In genomic region chr3:143237036-143237688, GRCh38 we compare ENCODE assay signal across 17 cellular contexts.
DNase-seq lines count a peak whose midpoint lies in the region; ATAC-seq and TF ChIP-seq lines count a peak whose summit lies in the region.
"Had no signal": no experiment of that assay in that cellular context is flagged by ENCODE, and none has a peak within 500 bp of the region (broad histone marks: within the 10 kb centered on the region; RNA-seq: fewer than 3 reads in every experiment).

No MANE protein-coding gene starts in this region.

- no peak overlapping the region for H3K27ac Mint-ChIP-seq in activated naive CD4-positive, alpha-beta T cell treated with anti-CD3 and anti-CD28 coated beads, Interleukin-2, amount 10 ng/mL, durations not matched to agents 7 days and 5 days
- H3K27ac Mint-ChIP-seq: stimulated activated effector memory CD8-positive, alpha-beta T cell treated with anti-CD3 and anti-CD28 coated beads, Interleukin-12 subunit alpha, Interleukin-12 subunit beta, amount 100 ng/mL, for 72 hours had no signal

- in situ Hi-C loops in astrocyte of the spinal cord (cut with HindIII; ENCODE audit: low sequenced_read_pairs), result no loop called here

- no peak overlapping the region for H3K4me3 Mint-ChIP-seq in activated naive CD4-positive, alpha-beta T cell treated with anti-CD3 and anti-CD28 coated beads, Interleukin-2, amount 10 ng/mL, durations not matched to agents 7 days and 5 days
- H3K4me3 Mint-ChIP-seq: activated T-helper 1 cell treated with anti-CD3 and anti-CD28 coated beads, Interleukin-12 subunit alpha, Interleukin-12 subunit beta, Interleukin-2, Interleukin-4 antibody, amounts not matched to agents 30 ng/mL and 10 ng/mL and 1 ng/mL, durations not matched to agents 14 hours and 24 hours and 36 hours; stimulated activated effector memory CD8-positive, alpha-beta T cell treated with anti-CD3 and anti-CD28 coated beads, Interleukin-12 subunit alpha, Interleukin-12 subunit beta, amount 100 ng/mL, for 72 hours had no signal

- ATAC-seq in sciatic nerve, result peak; percentile 54
- ATAC-seq: heart left ventricle, mucosa of descending colon had no signal

- no peak for TF ChIP-seq CTCF in HFF-Myc (IDR thresholded peaks at IDR 0.05; ENCODE audit: low read depth, low read length, missing control alignments)
- no peak for TF ChIP-seq CTCF in astrocyte of the spinal cord (IDR thresholded peaks at IDR 0.05; ENCODE audit: low read depth, low read length)

- no peaks in the 10 kb centered on the region for H3K27me3 Mint-ChIP-seq in activated naive CD4-positive, alpha-beta T cell treated with anti-CD3 and anti-CD28 coated beads, Interleukin-2, amount 10 ng/mL, durations not matched to agents 7 days and 5 days

- H3K4me1 Mint-ChIP-seq in activated naive CD4-positive, alpha-beta T cell treated with anti-CD3 and anti-CD28 coated beads, Interleukin-2, amount 10 ng/mL, durations not matched to agents 7 days and 5 days, result no peaks in the 10 kb centered on the region
- H3K4me1 Mint-ChIP-seq: stimulated activated effector memory CD8-positive, alpha-beta T cell treated with anti-CD3 and anti-CD28 coated beads, Interleukin-12 subunit alpha, Interleukin-12 subunit beta, amount 100 ng/mL, for 72 hours had no signal

- DNase-seq in HFF-Myc (ENCODE audit: extremely low read depth, low read depth) (peak; percentile 82), astrocyte of the spinal cord (ENCODE audit: low read depth, low spot score) (peak; percentile 69), iPS-NIHi11 (ENCODE audit: low spot score) (peak; percentile 19), sciatic nerve (ENCODE audit: low spot score) (no peak), NCI-H1417 treated with DMSO at 0.1 percent for 48 hours (lab: John Stamatoyannopoulos, UW) (no peak)
- no peak for DNase-seq in activated CD8-positive, alpha-beta memory T cell treated with anti-CD3 and anti-CD28 coated beads, Interleukin-2, amount 50 U/mL, for 48 hours
- no peak for DNase-seq in activated naive CD4-positive, alpha-beta T cell treated with anti-CD3 and anti-CD28 coated beads, Interleukin-2, amount 10 ng/mL, durations not matched to agents 7 days and 5 days
- DNase-seq: adrenal gland, C1 segment of cervical spinal cord, DMS153, heart left ventricle, mucosa of descending colon, NCI-H1092, transverse colon had no signal

- H3K4me3 ChIP-seq in HFF-Myc (replicated peaks; ENCODE audit: low read depth, low read length) (no peak overlapping the region), astrocyte of the spinal cord (ENCODE audit: low read depth, low read length) (no peak overlapping the region)
- H3K4me3 ChIP-seq: adrenal gland, heart left ventricle, mucosa of descending colon, smooth muscle cell, transverse colon had no signal

- no peaks in the 10 kb centered on the region for H3K9me3 Mint-ChIP-seq in activated naive CD4-positive, alpha-beta T cell treated with anti-CD3 and anti-CD28 coated beads, Interleukin-2, amount 10 ng/mL, durations not matched to agents 7 days and 5 days
- H3K9me3 Mint-ChIP-seq: stimulated activated effector memory CD8-positive, alpha-beta T cell treated with anti-CD3 and anti-CD28 coated beads, Interleukin-12 subunit alpha, Interleukin-12 subunit beta, amount 100 ng/mL, for 72 hours had no signal

- CTCF ChIA-PET in activated naive CD4-positive, alpha-beta T cell treated with anti-CD3 and anti-CD28 coated beads, Interleukin-2, amount 10 ng/mL, durations not matched to agents 7 days and 5 days (lab: Charles Lee), result no interaction called here

- no peaks in the 10 kb centered on the region for H3K36me3 Mint-ChIP-seq in activated naive CD4-positive, alpha-beta T cell treated with anti-CD3 and anti-CD28 coated beads, Interleukin-2, amount 10 ng/mL, durations not matched to agents 7 days and 5 days
- H3K36me3 Mint-ChIP-seq: stimulated activated effector memory CD8-positive, alpha-beta T cell treated with anti-CD3 and anti-CD28 coated beads, Interleukin-12 subunit alpha, Interleukin-12 subunit beta, amount 100 ng/mL, for 72 hours had no signal

- intact Hi-C loops in sciatic nerve (cut with DNase I), result no loop called here

Comparison
In these comparisons a context has a peak if more than half of its experiments do, and no peak if none do; other contexts are left out.
1. DNase-seq: peak in HFF-Myc (single experiment), astrocyte of the spinal cord (single experiment) and iPS-NIHi11 (single experiment); none in sciatic nerve (single experiment), NCI-H1417 treated with DMSO at 0.1 percent for 48 hours (single experiment), activated CD8-positive, alpha-beta memory T cell treated with anti-CD3 and anti-CD28 coated beads, Interleukin-2, amount 50 U/mL, for 48 hours (single experiment) and activated naive CD4-positive, alpha-beta T cell treated with anti-CD3 and anti-CD28 coated beads, Interleukin-2, amount 10 ng/mL, durations not matched to agents 7 days and 5 days (single experiment).